24 cellular contexts compared by ENCODE assay signal in genomic region chr15:72521682-72522081, GRCh38. TPM values are rescaled to one million over a fixed set of nuclear protein-coding genes. Genes with fewer than 3 reads are reported as not detected.
DNase-seq lines count a peak whose midpoint lies in the region; ATAC-seq and TF ChIP-seq lines count a peak whose summit lies in the region.
"Had no signal": no experiment of that assay in that cellular context is flagged by ENCODE, and none has a peak within 500 bp of the region (broad histone marks: within the 10 kb centered on the region; RNA-seq: fewer than 3 reads in every experiment).

No MANE protein-coding gene starts in this region.

- H3K4me3 Mint-ChIP-seq in activated CD4-positive, alpha-beta T cell treated with anti-CD3 and anti-CD28 coated beads for 36 hours: no peak overlapping the region
- H3K4me3 Mint-ChIP-seq in chondrocyte (ENCODE audit: unreplicated experiment): no peak overlapping the region
- H3K4me3 Mint-ChIP-seq: activated CD8-positive, alpha-beta memory T cell treated with anti-CD3 and anti-CD28 coated beads, Interleukin-2, amount 10 ng/mL, durations not matched to agents 7 days and 5 days; H9 had no signal

- H3K36me3 ChIP-seq in vagina: peaks cover 0 to 4% of the 10 kb centered on the region in 2 donors
- H3K36me3 ChIP-seq: pancreas had no signal

- no peak for TF ChIP-seq POLR2A in vagina (IDR thresholded peaks at IDR 0.05)

- H3K27ac Mint-ChIP-seq in activated CD4-positive, alpha-beta T cell treated with anti-CD3 and anti-CD28 coated beads for 36 hours: no peak overlapping the region
- H3K27ac Mint-ChIP-seq in chondrocyte (ENCODE audit: unreplicated experiment): peak overlapping the region; percentile 32
- H3K27ac Mint-ChIP-seq: activated CD8-positive, alpha-beta memory T cell treated with anti-CD3 and anti-CD28 coated beads, Interleukin-2, amount 10 ng/mL, durations not matched to agents 7 days and 5 days had no signal

- ATAC-seq in activated CD4-positive, alpha-beta T cell treated with anti-CD3 and anti-CD28 coated beads for 36 hours: no peak
- ATAC-seq: activated CD8-positive, alpha-beta memory T cell treated with anti-CD3 and anti-CD28 coated beads, Interleukin-2, amount 10 ng/mL, durations not matched to agents 7 days and 5 days; pancreas; upper lobe of right lung had no signal

- H3K27ac ChIP-seq in vagina: no peak overlapping the region
- no peak overlapping the region for H3K27ac ChIP-seq in coronary artery
- H3K27ac ChIP-seq: BLaER1, pancreas, sigmoid colon, SJSA1, upper lobe of right lung had no signal

- no peaks in the 10 kb centered on the region for H3K27me3 ChIP-seq in vagina
- H3K27me3 ChIP-seq: BLaER1, pancreas, sigmoid colon, SJSA1, upper lobe of right lung had no signal

- DNase-seq in activated CD4-positive, alpha-beta T cell treated with anti-CD3 and anti-CD28 coated beads for 36 hours: peak; percentile 15
- no peak for DNase-seq in activated CD4-positive, alpha-beta T cell treated with anti-CD3 and anti-CD28 coated beads for 4 hours
- DNase-seq in NCI-H226: peak; percentile 56
- no peak for DNase-seq in chondrocyte (ENCODE audit: low spot score)
- DNase-seq in non-pigmented ciliary epithelial cell (ENCODE audit: low read depth): peak; percentile 22
- no peak for DNase-seq in vagina (ENCODE audit: extremely low spot score in 2 of 2)
- DNase-seq in HEK293T (ENCODE audit: extremely low spot score): no peak
- no peak for DNase-seq in coronary artery (ENCODE audit: low spot score)
- DNase-seq: 8988T; activated CD4-positive, CD25-positive, alpha-beta regulatory T cell; activated CD8-positive, alpha-beta memory T cell treated with anti-CD3 and anti-CD28 coated beads, Interleukin-2, amount 10 ng/mL, durations not matched to agents 7 days and 5 days; effector memory CD4-positive, alpha-beta T cell; GF-D8; H9; hippocampal formation; naive B cell; NCI-H1930; NCI-H345; pancreas; sigmoid colon; stimulated activated CD4-positive, alpha-beta T cell treated with anti-CD3 and anti-CD28 coated beads, Interleukin-4, amount 100 ng/mL, for 1 hour; upper lobe of right lung had no signal

- no peaks in the 10 kb centered on the region for H3K27me3 Mint-ChIP-seq in activated CD4-positive, alpha-beta T cell treated with anti-CD3 and anti-CD28 coated beads for 36 hours
- H3K27me3 Mint-ChIP-seq in chondrocyte (ENCODE audit: low read depth): no peaks in the 10 kb centered on the region
- H3K27me3 Mint-ChIP-seq: activated CD8-positive, alpha-beta memory T cell treated with anti-CD3 and anti-CD28 coated beads, Interleukin-2, amount 10 ng/mL, durations not matched to agents 7 days and 5 days; naive B cell had no signal

- POLR2A ChIA-PET in activated CD4-positive, alpha-beta T cell treated with anti-CD3 and anti-CD28 coated beads for 36 hours (lab: Charles Lee): no interaction called here
- POLR2A ChIA-PET in HEK293T (lab: Yijun Ruan, JAX): no interaction called here

- no peak overlapping the region for H3K4me3 ChIP-seq in vagina
- H3K4me3 ChIP-seq in coronary artery: no peak overlapping the region
- H3K4me3 ChIP-seq: BLaER1, pancreas, sigmoid colon, SJSA1, upper lobe of right lung had no signal

- peaks cover 11% of the 10 kb centered on the region for H3K4me1 ChIP-seq in vagina
- H3K4me1 ChIP-seq: upper lobe of right lung had no signal

- TF ChIP-seq CTCF in chondrocyte (IDR thresholded peaks at IDR 0.05) (no peak), vagina (IDR thresholded peaks at IDR 0.05) (no peak), coronary artery (IDR thresholded peaks at IDR 0.05) (no peak)

- peaks cover 28% of the 10 kb centered on the region for H3K36me3 Mint-ChIP-seq in activated CD4-positive, alpha-beta T cell treated with anti-CD3 and anti-CD28 coated beads for 36 hours (ENCODE audit: low read depth)
- H3K36me3 Mint-ChIP-seq in chondrocyte (ENCODE audit: low read depth): peaks cover 2% of the 10 kb centered on the region

- no peaks in the 10 kb centered on the region for H3K9me3 ChIP-seq in vagina
- H3K9me3 ChIP-seq: BLaER1, pancreas, sigmoid colon, SJSA1, upper lobe of right lung had no signal

- CTCF ChIA-PET in activated CD4-positive, alpha-beta T cell treated with anti-CD3 and anti-CD28 coated beads for 36 hours (lab: Charles Lee): no interaction called here
- CTCF ChIA-PET in HEK293T (lab: Yijun Ruan, JAX): interaction anchor here (0.7 kb wide), 1 partner anchor 11 kb away, joined by 5 read pairs; no protein-coding TSS in a partner anchor

- intact Hi-C loops in activated CD4-positive, alpha-beta T cell treated with anti-CD3 and anti-CD28 coated beads for 36 hours (cut with DNase I, micrococcal nuclease): no loop called here
- intact Hi-C loops in vagina (cut with DNase I): no loop called here

- peaks cover 26% of the 10 kb centered on the region for H3K4me1 Mint-ChIP-seq in activated CD4-positive, alpha-beta T cell treated with anti-CD3 and anti-CD28 coated beads for 36 hours
- H3K4me1 Mint-ChIP-seq in chondrocyte (ENCODE audit: low read depth): peaks cover 14% of the 10 kb centered on the region
- H3K4me1 Mint-ChIP-seq: H9 had no signal

- no peaks in the 10 kb centered on the region for H3K9me3 Mint-ChIP-seq in activated CD4-positive, alpha-beta T cell treated with anti-CD3 and anti-CD28 coated beads for 36 hours (ENCODE audit: low read depth)
- H3K9me3 Mint-ChIP-seq in chondrocyte (ENCODE audit: low read depth): no peaks in the 10 kb centered on the region
- H3K9me3 Mint-ChIP-seq: H9 had no signal

TF ChIP-seq in HEK293T, 16 proteins besides CTCF, POLR2A, EP300 and RAD21:
- TF ChIP-seq ZNF384 (IDR thresholded peaks at IDR 0.05): no peak
- no peak for TF ChIP-seq PKNOX1 (IDR thresholded peaks at IDR 0.05)

RNA-seq across cellular contexts. Expression of gene ARIH1, which starts 47.6 kb away (rescaled TPM):
- total RNA-seq in activated CD4-positive, alpha-beta T cell treated with anti-CD3 and anti-CD28 coated beads for 36 hours: 100 to 1,000 TPM; 177 to 195 TPM
- total RNA-seq in chondrocyte: 150 to 169 TPM (median 164 TPM) in 3 replicates
- total RNA-seq in vagina: 54.8 TPM

Comparison
In these comparisons a context has a peak if more than half of its experiments do, and no peak if none do; other contexts are left out.
1. DNase-seq: peak in activated CD4-positive, alpha-beta T cell treated with anti-CD3 and anti-CD28 coated beads for 36 hours (single experiment), NCI-H226 (single experiment) and non-pigmented ciliary epithelial cell (single experiment); none in activated CD4-positive, alpha-beta T cell treated with anti-CD3 and anti-CD28 coated beads for 4 hours (0 of 2), chondrocyte (single experiment), vagina (0 of 2), HEK293T (single experiment) and coronary artery (single experiment).